ENCODE assay signal across 28 cellular contexts in genomic region chr7:136517971-136518370, GRCh38.
"Had no signal": no experiment of that assay in that cellular context is flagged by ENCODE, and none has a peak within 500 bp of the region (broad histone marks: within the 10 kb centered on the region; RNA-seq: fewer than 3 reads in every experiment).

No MANE protein-coding gene starts in this region.

- H3K9me3 ChIP-seq: ascending aorta, colonic mucosa had no signal

- H3K27me3 ChIP-seq: ascending aorta, cardiac muscle cell, colonic mucosa had no signal

- ATAC-seq: activated CD4-positive, alpha-beta T cell treated with anti-CD3 and anti-CD28 coated beads for 36 hours; activated CD8-positive, alpha-beta memory T cell treated with anti-CD3 and anti-CD28 coated beads, Interleukin-2, amount 10 ng/mL, durations not matched to agents 7 days and 5 days; activated CD8-positive, alpha-beta T cell treated with anti-CD3 and anti-CD28 coated beads, Interleukin-2, amount 10 ng/mL, durations not matched to agents 7 days and 5 days; activated naive CD8-positive, alpha-beta T cell treated with anti-CD3 and anti-CD28 coated beads, Interleukin-2, amount 50 U/mL, for 24 hours had no signal

- H3K4me3 ChIP-seq: ascending aorta, cardiac muscle cell, colonic mucosa had no signal

- H3K36me3 ChIP-seq: ascending aorta, cardiac muscle cell, colonic mucosa had no signal

- DNase-seq: activated B cell treated with CpG ODN at 0.5 μM for 24 hours; activated CD4-positive, alpha-beta memory T cell treated with anti-CD3 and anti-CD28 coated beads, Interleukin-2, amount 10 ng/mL, durations not matched to agents 7 days and 5 days; activated CD4-positive, alpha-beta T cell treated with anti-CD3 and anti-CD28 coated beads for 36 hours; activated CD4-positive, alpha-beta T cell treated with anti-CD3 and anti-CD28 coated beads for 48 hours; activated CD4-positive, alpha-beta T cell treated with anti-CD3 and anti-CD28 coated beads, Interleukin-2, amount 10 ng/mL, durations not matched to agents 7 days and 5 days; activated CD4-positive, alpha-beta T cell treated with anti-CD3 and anti-CD28 coated beads, Interleukin-2, amount 50 U/mL, for 48 hours; activated CD4-positive, CD25-positive, alpha-beta regulatory T cell treated with anti-CD3 and anti-CD28 coated beads, Interleukin-2, amount 50 U/mL, for 72 hours; activated CD8-positive, alpha-beta memory T cell treated with anti-CD3 and anti-CD28 coated beads for 24 hours; activated CD8-positive, alpha-beta memory T cell treated with anti-CD3 and anti-CD28 coated beads, Interleukin-2, amount 10 ng/mL, durations not matched to agents 7 days and 5 days; activated CD8-positive, alpha-beta memory T cell treated with anti-CD3 and anti-CD28 coated beads, Interleukin-2, amount 50 U/mL, for 48 hours; activated CD8-positive, alpha-beta T cell treated with anti-CD3 and anti-CD28 coated beads, Interleukin-2, amount 10 ng/mL, durations not matched to agents 7 days and 5 days; activated effector memory CD4-positive, alpha-beta T cell treated with Interleukin-2 at 50 U/mL for 16 hours; activated gamma-delta T cell; activated naive CD4-positive, alpha-beta T cell treated with anti-CD3 and anti-CD28 coated beads, Interleukin-2, amount 10 ng/mL, durations not matched to agents 7 days and 5 days; activated naive CD4-positive, alpha-beta T cell treated with Interleukin-2 at 50 U/mL for 16 hours; activated naive CD8-positive, alpha-beta T cell treated with anti-CD3 and anti-CD28 coated beads, Interleukin-2, amount 10 ng/mL, durations not matched to agents 7 days and 5 days; activated naive CD8-positive, alpha-beta T cell treated with anti-CD3 and anti-CD28 coated beads, Interleukin-2, amount 50 U/mL, for 24 hours; activated T-cell treated with anti-CD3 and anti-CD28 coated beads, Interleukin-2, amount 50 U/mL, for 24 hours; activated T-cell treated with anti-CD3 and anti-CD28 coated beads, Interleukin-2, amount 50 U/mL, for 48 hours; amygdala; anterior cingulate cortex; caudate nucleus; colonic mucosa; T-helper 2 cell; T-helper 9 cell had no signal

- H3K4me1 ChIP-seq: ascending aorta, colonic mucosa had no signal

- H3K27ac ChIP-seq: ascending aorta, cardiac muscle cell, colonic mucosa, VCaP had no signal
